In genomic region chr10:87206922-87207321, GRCh38 we compare ENCODE assay signal across 7 cellular contexts. TPM values are rescaled to one million over a fixed set of nuclear protein-coding genes. Genes with fewer than 3 reads are reported as not detected.
A peak's percentile ranks its signal among the peaks of the same experiment; 100 is the strongest.
DNase-seq lines count a peak whose midpoint lies in the region; ATAC-seq and TF ChIP-seq lines count a peak whose summit lies in the region.
"Not testable (repeated sequence)": the region's sequence is repeated elsewhere in the genome, so short reads cannot be mapped to it uniquely, and the experiment has no call there.

No MANE protein-coding gene starts in this region.

- H3K4me1 ChIP-seq in BLaER1 treated with 17β-estradiol and CSF1 and Interleukin-3, amounts not matched to agents 10 nM and 100 nM: peaks cover 12 to 38% (median 29%) of the 10 kb centered on the region in 10 experiments
- H3K4me1 ChIP-seq in left ventricle myocardium inferior, left lung: not testable (repeated sequence)
- peaks cover 0 to 21% (median 5%) of the 10 kb centered on the region in 4 donors for H3K4me1 ChIP-seq in tibial artery

- peak; percentile 15 for ATAC-seq in left lung
- peak; percentile 35 for ATAC-seq in sciatic nerve

- not testable (repeated sequence) for DNase-seq in chondrocyte (ENCODE audit: low spot score); left ventricle myocardium inferior; left lung; sciatic nerve (ENCODE audit: low spot score); tibial artery
- DNase-seq in fibroblast of the aortic adventitia (ENCODE audit: low read depth): peak; percentile 5

- peaks cover 17% of the 10 kb centered on the region for H3K4me1 Mint-ChIP-seq in chondrocyte (ENCODE audit: low read depth)

- H3K4me3 ChIP-seq in BLaER1 treated with 17β-estradiol and CSF1 and Interleukin-3, amounts not matched to agents 10 nM and 100 nM; fibroblast of the aortic adventitia (ENCODE audit: low read depth, low read length); left ventricle myocardium inferior; left lung; tibial artery: not testable (repeated sequence)

- not testable (repeated sequence) for H3K9me3 ChIP-seq in BLaER1 treated with 17β-estradiol and CSF1 and Interleukin-3, amounts not matched to agents 10 nM and 100 nM (replicated peaks in 1 of 11); left ventricle myocardium inferior (replicated peaks); left lung; tibial artery

- not testable (repeated sequence) for TF ChIP-seq CTCF in chondrocyte (IDR thresholded peaks at IDR 0.05); fibroblast of the aortic adventitia (IDR thresholded peaks at IDR 0.05; ENCODE audit: insufficient read depth, low read length); left ventricle myocardium inferior (IDR thresholded peaks at IDR 0.05; ENCODE audit: borderline replicate concordance); left lung (IDR thresholded peaks at IDR 0.05); tibial artery (IDR thresholded peaks at IDR 0.05)

- H3K27ac Mint-ChIP-seq in chondrocyte (ENCODE audit: unreplicated experiment): peak overlapping the region; percentile 77

- intact Hi-C loops in left ventricle myocardium inferior (cut with micrococcal nuclease); left lung (cut with DNase I); sciatic nerve (cut with DNase I); tibial artery (cut with DNase I; ENCODE audit: low total_unique reads): not testable (repeated sequence)

- H3K4me3 Mint-ChIP-seq in chondrocyte (ENCODE audit: unreplicated experiment): peak overlapping the region; percentile 2

- H3K27me3 ChIP-seq in BLaER1 treated with 17β-estradiol and CSF1 and Interleukin-3, amounts not matched to agents 10 nM and 100 nM; left ventricle myocardium inferior (ENCODE audit: low read depth); left lung; tibial artery: not testable (repeated sequence)

- H3K36me3 ChIP-seq in BLaER1 treated with 17β-estradiol and CSF1 and Interleukin-3, amounts not matched to agents 10 nM and 100 nM; left ventricle myocardium inferior; left lung; tibial artery: not testable (repeated sequence)

- not testable (repeated sequence) for H3K9me3 Mint-ChIP-seq in chondrocyte (ENCODE audit: low read depth)

- H3K9ac ChIP-seq in BLaER1 treated with 17β-estradiol and CSF1 and Interleukin-3, amounts not matched to agents 10 nM and 100 nM: not testable (repeated sequence)

- H3K36me3 Mint-ChIP-seq in chondrocyte (ENCODE audit: low read depth): not testable (repeated sequence)

- not testable (repeated sequence) for H4K20me1 ChIP-seq in BLaER1 treated with 17β-estradiol and CSF1 and Interleukin-3, amounts not matched to agents 10 nM and 100 nM

- not testable (repeated sequence) for H3K27me3 Mint-ChIP-seq in chondrocyte (ENCODE audit: low read depth)

- H3K4me2 ChIP-seq in BLaER1 treated with 17β-estradiol and CSF1 and Interleukin-3, amounts not matched to agents 10 nM and 100 nM: peak overlapping the region; percentile 40 to 59 (median 47); a peak in 20 of 22 replicates

- H3K27ac ChIP-seq in BLaER1 treated with 17β-estradiol and CSF1 and Interleukin-3, amounts not matched to agents 10 nM and 100 nM: peak overlapping the region in 6 of 11 experiments; percentile 25 to 59 (median 45); a peak in 8 of 22 replicates
- H3K27ac ChIP-seq in left ventricle myocardium inferior (replicated peaks) (peak overlapping the region; percentile 42), left lung (peak overlapping the region in 1 of 2 donors; percentile 33), tibial artery (peak overlapping the region; percentile 42 to 63)

RNA-seq across cellular contexts. Expression of gene NUTM2A, which starts 18.3 kb away (rescaled TPM):
- total RNA-seq in chondrocyte (1.1 to 1.3 TPM (median 1.2 TPM) in 3 replicates), fibroblast of the aortic adventitia (ENCODE audit: low replicate concordance) (0.33 TPM in 1 of 2 replicates, not detected in the other), left ventricle myocardium inferior (2.2 TPM), left lung (1 to 10 TPM in 1 of 2 donors, under 1 TPM in 1; 0.20 to 1.5 TPM), sciatic nerve (0.89 TPM)
